Comparison of ENCODE assay signal across 4 cellular contexts in genomic region chr1:143919127-143919526, GRCh38. TPM values are rescaled to one million over a fixed set of nuclear protein-coding genes. Genes with fewer than 3 reads are reported as not detected.
"Had no signal": no experiment of that assay in that cellular context is flagged by ENCODE, and none has a peak within 500 bp of the region (broad histone marks: within the 10 kb centered on the region; RNA-seq: fewer than 3 reads in every experiment).

No MANE protein-coding gene starts in this region.

RNA-seq across cellular contexts. Expression of gene FAM72C, which starts 52.7 kb away (rescaled TPM):
- total RNA-seq: chondrocyte, left ventricle myocardium superior, lower lobe of right lung had no signal
- polyA plus RNA-seq: heart right ventricle had no signal
